ENCODE assay signal across 16 cellular contexts in the genomic region with DNA sequence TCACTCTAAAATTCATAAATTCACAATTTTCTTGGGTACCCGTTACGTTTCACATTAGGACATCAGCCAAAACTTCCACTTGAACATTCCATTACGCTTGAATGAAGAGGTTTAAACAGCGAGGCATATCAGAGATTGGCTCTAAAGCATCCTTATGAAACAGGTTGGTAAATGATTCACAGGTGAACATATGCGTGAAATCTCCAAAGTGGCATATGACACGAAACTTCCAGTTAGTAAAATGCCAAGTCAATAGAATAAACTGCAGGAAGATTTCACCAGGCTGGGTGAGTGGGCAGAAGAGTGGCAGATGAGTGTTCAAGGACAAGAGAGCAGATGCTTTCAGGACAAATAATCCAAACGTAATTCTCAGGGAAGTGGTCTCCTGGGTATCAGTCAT. TPM values are rescaled to one million over a fixed set of nuclear protein-coding genes. Genes with fewer than 3 reads are reported as not detected.
DNase-seq lines count a peak whose midpoint lies in the region; ATAC-seq, FAIRE-seq and TF ChIP-seq lines count a peak whose summit lies in the region.
"Had no signal": no experiment of that assay in that cellular context is flagged by ENCODE, and none has a peak within 500 bp of the region (broad histone marks: within the 10 kb centered on the region; RNA-seq: fewer than 3 reads in every experiment).

No MANE protein-coding gene starts in this region.

- no peak overlapping the region for H2AFZ ChIP-seq in HepG2 (ENCODE audit: low read length)

- H3K79me2 ChIP-seq in HepG2 (ENCODE audit: insufficient read depth, low read length), result no peaks in the 10 kb centered on the region

- H3K27ac ChIP-seq in HepG2 (ENCODE audit: extremely low read length, insufficient read depth, low read length), result no peak overlapping the region
- H3K27ac ChIP-seq in right lobe of liver, result no peak overlapping the region
- peak overlapping the region; percentile 10 to 31 (median 30) for H3K27ac ChIP-seq in thyroid gland
- H3K27ac ChIP-seq: ovary, vagina had no signal

- H4K20me1 ChIP-seq in HepG2 (ENCODE audit: insufficient read depth, low read length), result no peaks in the 10 kb centered on the region

- H3K4me3 ChIP-seq in HepG2 (replicated peaks in 1 of 3; ENCODE audit: insufficient read depth in 1 of 3, low read depth in 2 of 3, low read length in 3 of 3) (no peak overlapping the region), right lobe of liver (no peak overlapping the region), epithelial cell of proximal tubule (ENCODE audit: low read depth, low read length) (peak overlapping the region; percentile 34), thyroid gland (replicated peaks in 1 of 3) (no peak overlapping the region)
- H3K4me3 ChIP-seq: coronary artery, ovary, vagina had no signal

- TF ChIP-seq POLR2A in HepG2 (IDR thresholded peaks at IDR 0.05; ENCODE audit: insufficient read depth in 1 of 2, low read depth in 2 of 2, low read length in 2 of 2) (no peak), right lobe of liver (IDR thresholded peaks at IDR 0.05) (no peak), thyroid gland (IDR thresholded peaks at IDR 0.05) (no peak)

- H3K27me3 ChIP-seq in HepG2 (ENCODE audit: control insufficient read depth in 1 of 2, insufficient read depth in 2 of 2, low read length in 2 of 2) (no peaks in the 10 kb centered on the region), right lobe of liver (no peaks in the 10 kb centered on the region), thyroid gland (no peaks in the 10 kb centered on the region)
- H3K27me3 ChIP-seq: ovary, vagina had no signal

- no TSS peak for BruUV-seq in HepG2 (replicated peaks; lab: Mats Ljungman, UMichigan)

- TF ChIP-seq CTCF in HepG2 (CRISPR knock-in tag; IDR thresholded peaks at IDR 0.05) (no peak), right lobe of liver (IDR thresholded peaks at IDR 0.05) (no peak), epithelial cell of proximal tubule (conservative IDR thresholded peaks at IDR 0.05; ENCODE audit: low read depth, low read length) (no peak), thyroid gland (IDR thresholded peaks at IDR 0.05) (no peak)

- H3K4me2 ChIP-seq in HepG2 (ENCODE audit: low read depth, low read length), result peak overlapping the region; percentile 19; the same call in 1 of the 2 replicates

- no peak for TF ChIP-seq RAD21 in HepG2 (CRISPR knock-in tag; IDR thresholded peaks at IDR 0.05)

- TF ChIP-seq EP300 in HepG2 (IDR thresholded peaks at IDR 0.05; ENCODE audit: low read depth in 2 of 2, low read length in 2 of 2), result no peak
- TF ChIP-seq EP300 in HepG2 (CRISPR knock-in tag; IDR thresholded peaks at IDR 0.05; ENCODE audit: borderline replicate concordance), result no peak

- WGBS in HepG2 (ENCODE audit: low lambda C conversion rate), result 8% methylated on average over 7 of the region's 7 CpGs
- 49% methylated on average over 7 of the region's 7 CpGs for WGBS in right lobe of liver (ENCODE audit: insufficient coverage, low coverage, low lambda C conversion rate, missing lambda C conversion rate)
- 36 to 57% methylated on average over 7 of the region's 7 CpGs for WGBS in thyroid gland, 2 donors

- H3K4me1 ChIP-seq in HepG2 (ENCODE audit: insufficient read depth, low read length) (peaks cover 15% of the 10 kb centered on the region), right lobe of liver (no peaks in the 10 kb centered on the region), thyroid gland (peaks cover 7 to 19% of the 10 kb centered on the region in 2 donors)
- H3K4me1 ChIP-seq: vagina had no signal

- DNase-seq in HepG2 (ENCODE audit: low spot score), result peak; percentile 46
- no peak for DNase-seq in right lobe of liver
- peak; percentile 36 for DNase-seq in NCI-H345 treated with DMSO at 0.1 percent for 48 hours (lab: John Stamatoyannopoulos, UW; ENCODE audit: unreplicated experiment)
- DNase-seq in epithelial cell of proximal tubule (ENCODE audit: low read depth), result peak; percentile 97
- no peak for DNase-seq in thyroid gland
- no peak for DNase-seq in NCI-H1105 (lab: John Stamatoyannopoulos, UW)
- DNase-seq in stimulated activated naive CD4-positive, alpha-beta T cell (lab: John Stamatoyannopoulos, UW), result no peak
- DNase-seq: activated T-cell treated with anti-CD3 and anti-CD28 coated beads, Interleukin-2, amount 50 U/mL, for 24 hours; amniotic stem cell; DND-41; NCI-H1930; ovary had no signal

- no peak overlapping the region for H3K9ac ChIP-seq in HepG2 (ENCODE audit: insufficient read depth, low read depth, low read length)

- POLR2A ChIA-PET in HepG2 (lab: Yijun Ruan, JAX), result no interaction called here

- in situ Hi-C loops in HepG2 (cut with HindIII; ENCODE audit: extremely low pct_ligation_motif_present, low pct_unique_long_range_greater_than_20kb), result no loop called here

- H3K36me3 ChIP-seq in HepG2 (replicated peaks in 1 of 2; ENCODE audit: control insufficient read depth in 1 of 2, insufficient read depth in 2 of 2, low read length in 2 of 2) (no peaks in the 10 kb centered on the region), right lobe of liver (no peaks in the 10 kb centered on the region), thyroid gland (no peaks in the 10 kb centered on the region)
- H3K36me3 ChIP-seq: ovary, vagina had no signal

- no peak for FAIRE-seq in HepG2 (lab: Jason Lieb, UNC)
- FAIRE-seq: GM12892 had no signal

- ATAC-seq in HepG2 (no peak), right lobe of liver (no peak), HG03108 (IDR thresholded peaks at IDR 0.05; ENCODE audit: unreplicated experiment) (no peak)

- no peaks in the 10 kb centered on the region for H3K9me3 ChIP-seq in HepG2 (ENCODE audit: low read length)
- H3K9me3 ChIP-seq in right lobe of liver, result no peaks in the 10 kb centered on the region
- no peaks in the 10 kb centered on the region for H3K9me3 ChIP-seq in thyroid gland
- H3K9me3 ChIP-seq: ovary, vagina had no signal

- CTCF ChIA-PET in HepG2 (lab: Yijun Ruan, JAX; ENCODE audit: low intra/inter-chr PET ratio, low total read pairs), result no interaction called here

- intact Hi-C loops in HepG2 (cut with micrococcal nuclease; ENCODE audit: unreplicated experiment), result loop anchor here (2.0 kb wide), 1 partner anchor 34 kb away; no protein-coding TSS in a partner anchor
- intact Hi-C loops in right lobe of liver (cut with DNase I), result no loop called here
- intact Hi-C loops in thyroid gland (cut with DNase I), result loop anchor here (10.0 kb wide), 1 partner anchor 138 kb away; no protein-coding TSS in a partner anchor

TF ChIP-seq in HepG2, 621 proteins besides CTCF, POLR2A, EP300 and RAD21 (continues in another document):
- TF ChIP-seq ZNF781 (CRISPR knock-in tag; IDR thresholded peaks at IDR 0.05; ENCODE audit: borderline replicate concordance, not compliant biosample characterization) (no peak), SSRP1 (CRISPR knock-in tag; IDR thresholded peaks at IDR 0.05) (no peak), NCOR1 (IDR thresholded peaks at IDR 0.05; ENCODE audit: borderline replicate concordance, low read length) (no peak), PITX1 (CRISPR knock-in tag; IDR thresholded peaks at IDR 0.05) (no peak)
- TF ChIP-seq, protein P1, sequence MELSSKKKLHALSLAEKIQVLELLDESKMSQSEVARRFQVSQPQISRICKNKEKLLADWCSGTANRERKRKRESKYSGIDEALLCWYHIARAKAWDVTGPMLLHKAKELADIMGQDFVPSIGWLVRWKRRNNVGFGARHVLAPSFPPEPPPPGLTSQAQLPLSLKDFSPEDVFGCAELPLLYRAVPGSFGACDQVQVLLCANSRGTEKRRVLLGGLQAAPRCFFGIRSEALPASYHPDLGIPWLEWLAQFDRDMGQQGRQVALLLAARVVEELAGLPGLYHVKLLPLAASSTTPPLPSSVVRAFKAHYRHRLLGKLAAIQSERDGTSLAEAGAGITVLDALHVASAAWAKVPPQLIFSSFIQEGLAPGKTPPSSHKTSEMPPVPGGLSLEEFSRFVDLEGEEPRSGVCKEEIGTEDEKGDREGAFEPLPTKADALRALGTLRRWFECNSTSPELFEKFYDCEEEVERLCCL (CRISPR knock-in tag; IDR thresholded peaks at IDR 0.05; ENCODE audit: borderline replicate concordance), result no peak
- TF ChIP-seq, protein P2, sequence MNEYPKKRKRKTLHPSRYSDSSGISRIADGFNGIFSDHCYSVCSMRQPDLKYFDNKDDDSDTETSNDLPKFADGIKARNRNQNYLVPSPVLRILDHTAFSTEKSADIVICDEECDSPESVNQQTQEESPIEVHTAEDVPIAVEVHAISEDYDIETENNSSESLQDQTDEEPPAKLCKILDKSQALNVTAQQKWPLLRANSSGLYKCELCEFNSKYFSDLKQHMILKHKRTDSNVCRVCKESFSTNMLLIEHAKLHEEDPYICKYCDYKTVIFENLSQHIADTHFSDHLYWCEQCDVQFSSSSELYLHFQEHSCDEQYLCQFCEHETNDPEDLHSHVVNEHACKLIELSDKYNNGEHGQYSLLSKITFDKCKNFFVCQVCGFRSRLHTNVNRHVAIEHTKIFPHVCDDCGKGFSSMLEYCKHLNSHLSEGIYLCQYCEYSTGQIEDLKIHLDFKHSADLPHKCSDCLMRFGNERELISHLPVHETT (CRISPR knock-in tag; conservative IDR thresholded peaks at IDR 0.05), result no peak

RNA-seq across cellular contexts. Expression of a gene that starts 33.9 kb away (rescaled TPM):
- total RNA-seq in HepG2 (2016; rRNA removed; fragmentation: Illumina TruSeq; extraction: Trizol) (183 and 212 TPM in 2 replicates), right lobe of liver (10 to 100 TPM in 5 of 6 experiments, 1 to 10 TPM in 1; 6.6 to 25.0 (median 16.9) TPM), epithelial cell of proximal tubule (123 and 246 TPM in 2 replicates), thyroid gland (100 to 1,000 TPM; 175 to 274 (median 197) TPM)
- total RNA-seq in HepG2 (2016; cell fraction: cytosol; rRNA removed; fragmentation: Illumina TruSeq; extraction: Trizol; ENCODE audit: low read depth), result 199 and 222 TPM in 2 replicates
- 184 and 207 TPM in 2 replicates for total RNA-seq in HepG2 (2016; cell fraction: insoluble cytoplasmic fraction; rRNA removed; fragmentation: Illumina TruSeq; extraction: Trizol)
- total RNA-seq in HepG2 (2016; cell fraction: membrane; rRNA removed; fragmentation: Illumina TruSeq; extraction: Trizol), result 57.2 and 68.7 TPM in 2 replicates
- total RNA-seq in HepG2 (2016; cell fraction: nucleus; rRNA removed; fragmentation: Illumina TruSeq; extraction: Trizol), result 199 and 219 TPM in 2 replicates
- 65.4 and 78.6 TPM in 2 replicates for polyA plus RNA-seq in HepG2 (2011; rRNA removed)
- polyA plus RNA-seq in HepG2 (2011; cell fraction: cytosol; rRNA removed), result 19.0 and 29.7 TPM in 2 replicates
- 62.0 and 92.3 TPM in 2 replicates for polyA plus RNA-seq in HepG2 (2011; cell fraction: nucleus; rRNA removed)
- polyA plus RNA-seq in HepG2 (2012), result 76.8 and 87.2 TPM in 2 replicates
- polyA plus RNA-seq in HepG2 (2016; cell fraction: cytosol; fragmentation: Illumina TruSeq; extraction: Trizol; ENCODE audit: low read depth), result 1.3 and 1.9 TPM in 2 replicates
- 88.6 and 101 TPM in 2 replicates for polyA plus RNA-seq in HepG2 (2016; cell fraction: insoluble cytoplasmic fraction; fragmentation: Illumina TruSeq; extraction: Trizol; ENCODE audit: low read depth)
- 5.8 and 6.9 TPM in 2 replicates for polyA plus RNA-seq in HepG2 (2016; cell fraction: membrane; fragmentation: Illumina TruSeq; extraction: Trizol; ENCODE audit: low read depth)
- 136 and 142 TPM in 2 replicates for polyA plus RNA-seq in HepG2 (2016; cell fraction: nucleus; fragmentation: Illumina TruSeq; extraction: Trizol; ENCODE audit: insufficient read depth, low read depth)
- 61.7 and 123 TPM in 2 replicates for polyA minus RNA-seq in HepG2 (2011; rRNA and poly(A)+ RNA removed; ENCODE audit: low replicate concordance)
- polyA minus RNA-seq in HepG2 (2011; cell fraction: cytosol; rRNA and poly(A)+ RNA removed), result 94.5 and 101 TPM in 2 replicates
- 545 and 549 TPM in 2 replicates for polyA minus RNA-seq in HepG2 (2011; cell fraction: nucleus; rRNA and poly(A)+ RNA removed)

Comparison
In these comparisons a context has a peak if more than half of its experiments do, and no peak if none do; other contexts are left out.
1. DNase-seq: peak in HepG2 (single experiment), NCI-H345 treated with DMSO at 0.1 percent for 48 hours (single experiment) and epithelial cell of proximal tubule (single experiment); none in right lobe of liver (0 of 3), thyroid gland (0 of 2), NCI-H1105 (single experiment) and stimulated activated naive CD4-positive, alpha-beta T cell (0 of 6).
2. intact Hi-C loops: an anchor here in HepG2 (2.0 kb wide) and thyroid gland (10.0 kb wide); none called in right lobe of liver.
3. H3K27ac ChIP-seq: peak in thyroid gland (3 of 3); none in HepG2 (single experiment) and right lobe of liver (0 of 3).